In genomic region chr9:37302277-37302676, GRCh38 we compare ENCODE assay signal across 7 cellular contexts.
DNase-seq lines count a peak whose midpoint lies in the region; ATAC-seq, FAIRE-seq and TF ChIP-seq lines count a peak whose summit lies in the region.

No MANE protein-coding gene starts in this region.

- no peaks in the 10 kb centered on the region for H3K4me1 ChIP-seq in ovary (ENCODE audit: insufficient read depth)

- H3K27me3 ChIP-seq in ovary: no peaks in the 10 kb centered on the region

- no peaks in the 10 kb centered on the region for H3K9me3 ChIP-seq in ovary

- no peak overlapping the region for H3K4me3 ChIP-seq in ovary

- FAIRE-seq in GM18507 (lab: Jason Lieb, UNC) (peak; percentile 98), H54 (lab: Jason Lieb, UNC) (no peak)

- DNase-seq in GM18507 (ENCODE audit: extremely low spot score, insufficient read length, low read depth) (peak; percentile 49), Kasumi-1 (lab: John Stamatoyannopoulos, UW) (peak; percentile 65 to 75), H54 (ENCODE audit: insufficient read length, low spot score) (no peak), ovary (no peak)
- peak; percentile 53 for DNase-seq in central memory CD4-positive, alpha-beta T cell
- DNase-seq in effector CD4-positive, alpha-beta T cell: no peak

- intact Hi-C loops in ovary (cut with DNase I): loop anchor here in 1 of 4 donors (10.0 kb wide), 1 partner anchor 83 kb away; no protein-coding TSS in a partner anchor

- no peaks in the 10 kb centered on the region for H3K36me3 ChIP-seq in ovary

- no peak for TF ChIP-seq EP300 in ovary (IDR thresholded peaks at IDR 0.05)

- no peak overlapping the region for H3K27ac ChIP-seq in ovary

- TF ChIP-seq POLR2A in H54 (IDR thresholded peaks at IDR 0.05; ENCODE audit: low read depth, low read length): no peak
- no peak for TF ChIP-seq POLR2A in ovary (IDR thresholded peaks at IDR 0.05)

- 29 to 49% (median 41%) methylated on average over 3 of the region's 3 CpGs for WGBS in ovary, 3 donors

- ATAC-seq in GM21576 (IDR thresholded peaks at IDR 0.05; ENCODE audit: unreplicated experiment): peak; percentile 78

- TF ChIP-seq CTCF in ovary (IDR thresholded peaks at IDR 0.05): no peak

Comparison
In these comparisons a context has a peak if more than half of its experiments do, and no peak if none do; other contexts are left out.
1. DNase-seq: peak in GM18507 (single experiment), Kasumi-1 (2 of 2) and central memory CD4-positive, alpha-beta T cell (single experiment); none in effector CD4-positive, alpha-beta T cell (single experiment), H54 (single experiment) and ovary (0 of 5).